In the genomic region with DNA sequence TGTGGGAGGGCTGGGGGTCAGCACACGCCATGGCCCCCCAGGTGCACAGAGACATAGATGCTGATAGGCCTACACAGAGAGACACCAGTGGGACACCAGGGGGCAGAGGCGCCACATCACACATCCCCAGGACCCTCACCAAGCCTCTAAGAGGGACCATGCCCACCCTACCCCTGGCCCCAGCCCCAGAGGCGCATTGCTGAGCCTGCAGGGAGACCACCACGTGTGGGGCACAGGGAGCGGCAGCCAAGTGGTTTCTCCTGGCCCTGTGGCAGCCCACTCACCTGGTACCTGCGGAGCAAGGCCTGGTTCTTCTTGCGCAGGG, we compare ENCODE assay signal across 9 cellular contexts. TPM values are rescaled to one million over a fixed set of nuclear protein-coding genes. Genes with fewer than 3 reads are reported as not detected.
DNase-seq lines count a peak whose midpoint lies in the region; ATAC-seq, FAIRE-seq and TF ChIP-seq lines count a peak whose summit lies in the region.
"Had no signal": no experiment of that assay in that cellular context is flagged by ENCODE, and none has a peak within 500 bp of the region (broad histone marks: within the 10 kb centered on the region; RNA-seq: fewer than 3 reads in every experiment).

No MANE protein-coding gene starts in this region.

- H3K23me2 ChIP-seq in H1 (ENCODE audit: low read depth, low read length), result no peaks in the 10 kb centered on the region

- CTCF ChIA-PET in H1 (lab: Charles Lee; ENCODE audit: partially characterized antibody), result interaction anchor here (0.6 to 27.4 kb wide), 18 partner anchors 12 to 540 kb away, joined by 3 to 584 read pairs (median 25); a partner anchor contains a TSS

- H3K27ac ChIP-seq in H1 (ENCODE audit: low read depth, low read length) (no peak overlapping the region), mucosa of rectum (ENCODE audit: low read depth in 2 of 2, low read length in 2 of 2) (peak overlapping the region; percentile 92 to 94)

- no peaks in the 10 kb centered on the region for H3K79me1 ChIP-seq in H1 (ENCODE audit: low read depth, low read length)

- intact Hi-C loops in Right ventricle myocardium inferior (cut with DNase I), result loop anchor here (2.0 to 10.0 kb wide), 2 partner anchors 27 to 235 kb away; a partner anchor contains a TSS
- intact Hi-C loops in cardiac septum (cut with DNase I), result no loop called here

- peak overlapping the region; percentile 20 for H4K8ac ChIP-seq in H1 (ENCODE audit: extremely low read depth, insufficient read depth, low read length)

- H3K9ac ChIP-seq in H1 (replicated peaks in 1 of 4; ENCODE audit: extremely low read depth in 1 of 4, low read depth in 3 of 4, low read length in 3 of 4) (no peak overlapping the region), mucosa of rectum (ENCODE audit: low read depth in 1 of 2, low read length in 2 of 2) (peak overlapping the region; percentile 81 to 87)

- H3K4me2 ChIP-seq in H1 (ENCODE audit: insufficient read depth in 1 of 2, low read depth in 2 of 2, low read length in 2 of 2), result no peak overlapping the region

- H4K20me1 ChIP-seq in H1 (replicated peaks in 1 of 2; ENCODE audit: control insufficient read depth in 1 of 2, insufficient read depth in 2 of 2, low read length in 2 of 2), result no peaks in the 10 kb centered on the region

- peaks cover 0 to 37% (median 24%) of the 10 kb centered on the region in 4 experiments; a peak in 6 of 7 replicates for H3K4me1 ChIP-seq in H1 (replicated peaks in 1 of 4; ENCODE audit: control insufficient read depth in 3 of 4, insufficient read depth in 4 of 4, low read length in 3 of 4)
- peaks cover 69 to 73% of the 10 kb centered on the region in 2 donors for H3K4me1 ChIP-seq in mucosa of rectum (ENCODE audit: control insufficient read depth in 2 of 2, insufficient read depth in 2 of 2, low read length in 2 of 2)

- peak overlapping the region; percentile 57 for H3K18ac ChIP-seq in H1 (ENCODE audit: extremely low read depth, low read length)

- H2BK12ac ChIP-seq in H1 (ENCODE audit: low read depth, low read length), result peak overlapping the region; percentile 68; the same call in 1 of the 2 replicates

- H3K36me3 ChIP-seq in H1 (ENCODE audit: control insufficient read depth in 2 of 4, insufficient read depth in 4 of 4, low read length in 3 of 4) (no peaks in the 10 kb centered on the region), mucosa of rectum (ENCODE audit: control insufficient read depth in 2 of 2, insufficient read depth in 2 of 2, low read length in 2 of 2) (no peaks in the 10 kb centered on the region)

- POLR2A ChIA-PET in H1 (lab: Charles Lee; ENCODE audit: partially characterized antibody), result interaction anchor here (0.5 to 8.1 kb wide), 7 partner anchors 13 to 54 kb away, joined by 3 to 66 read pairs (median 4); a partner anchor contains a TSS

- H3K23ac ChIP-seq in H1 (ENCODE audit: insufficient read length), result no peak overlapping the region

- peak; percentile 50 to 55 for TF ChIP-seq RAD21 in H1 (IDR thresholded peaks at IDR 0.05 in 1 of 2, conservative IDR thresholded peaks at IDR 0.05 in 1 of 2; ENCODE audit: low read depth in 2 of 2, low read length in 2 of 2)

- peak overlapping the region; percentile 88; the same call in 1 of the 2 replicates for H2BK15ac ChIP-seq in H1 (ENCODE audit: low read length)

- peak overlapping the region; percentile 3 for H4K91ac ChIP-seq in H1 (replicated peaks; ENCODE audit: insufficient read length, low read length)

- no peaks in the 10 kb centered on the region for H3K79me2 ChIP-seq in H1 (ENCODE audit: control insufficient read depth in 1 of 2, insufficient read depth in 2 of 2, low read length in 2 of 2)

- H3K14ac ChIP-seq in H1 (ENCODE audit: insufficient read length), result no peak overlapping the region

- H2BK5ac ChIP-seq in H1 (ENCODE audit: low read depth, low read length), result peak overlapping the region; percentile 52; the same call in 1 of the 2 replicates

- no peak overlapping the region for H3K56ac ChIP-seq in H1 (replicated peaks; ENCODE audit: insufficient read length, low read depth, low read length)

- peak overlapping the region; percentile 75 for H3K4ac ChIP-seq in H1 (replicated peaks; ENCODE audit: insufficient read length, low read depth, low read length)

- H3K9me3 ChIP-seq in H1 (ENCODE audit: insufficient read depth in 2 of 2, low read depth in 1 of 2, low read length in 1 of 2), result no peaks in the 10 kb centered on the region
- H3K9me3 ChIP-seq in mucosa of rectum (ENCODE audit: control insufficient read depth in 2 of 2, low read length in 2 of 2), result no peaks in the 10 kb centered on the region

- WGBS in H1 (ENCODE audit: extremely low coverage in 1 of 2, insufficient coverage in 1 of 2, insufficient read length in 1 of 2, insufficient replicate concordance in 2 of 2, low coverage in 1 of 2, low lambda C conversion rate in 2 of 2, missing lambda C conversion rate in 1 of 2), 2 experiments, result 83% methylated on average over 6 of the region's 7 CpGs; no CpG with 5 or more reads in 1 of the 2 experiments

- H2AFZ ChIP-seq in H1 (ENCODE audit: low read length), result no peak overlapping the region

- TF ChIP-seq POLR2A in H1 (IDR thresholded peaks at IDR 0.05; ENCODE audit: control extremely low read depth in 1 of 2, low read depth in 2 of 2, low read length in 2 of 2), result no peak

- no peak for TF ChIP-seq EP300 in H1 (IDR thresholded peaks at IDR 0.05; ENCODE audit: borderline replicate concordance in 1 of 2, low read depth in 2 of 2, low read length in 2 of 2)

- peaks cover 0 to 4% (median under 1%) of the 10 kb centered on the region in 4 experiments; a peak in 1 of 7 replicates for H3K27me3 ChIP-seq in H1 (replicated peaks in 1 of 4; ENCODE audit: control insufficient read depth in 3 of 4, extremely low read depth in 1 of 4, insufficient read depth in 3 of 4, low read length in 3 of 4)
- no peaks in the 10 kb centered on the region for H3K27me3 ChIP-seq in mucosa of rectum (ENCODE audit: control insufficient read depth in 2 of 2, insufficient read depth in 2 of 2, low read length in 2 of 2)

- peak overlapping the region; percentile 38 for H2BK120ac ChIP-seq in H1 (replicated peaks; ENCODE audit: low read depth, low read length)

- ATAC-seq in Right ventricle myocardium inferior, result peak; percentile 9
- no peak for ATAC-seq in HG03342 (IDR thresholded peaks at IDR 0.05; ENCODE audit: unreplicated experiment)
- no peak for ATAC-seq in HG03432 (IDR thresholded peaks at IDR 0.05; ENCODE audit: unreplicated experiment)

- no peak overlapping the region for H4K5ac ChIP-seq in H1 (ENCODE audit: insufficient read length, low read depth, low read length)

- peak in 2 of 3 experiments; percentile 16 to 34; a peak in 2 of 4 replicates for TF ChIP-seq CTCF in H1 (IDR thresholded peaks at IDR 0.05; ENCODE audit: control extremely low read depth in 1 of 3, insufficient read depth in 1 of 3, low read depth in 1 of 3, low read length in 3 of 3)

- H2BK20ac ChIP-seq in H1 (ENCODE audit: low read length), result peak overlapping the region; percentile 90

- no peak overlapping the region for H3K4me3 ChIP-seq in H1 (ENCODE audit: extremely low read depth in 1 of 4, insufficient read depth in 2 of 4, low read depth in 3 of 4, low read length in 4 of 4)
- H3K4me3 ChIP-seq in mucosa of rectum (ENCODE audit: low read length in 2 of 2), result peak overlapping the region; percentile 65 to 72

- no peak for DNase-seq in Right ventricle myocardium inferior (ENCODE audit: missing footprints)
- DNase-seq in cardiac septum (ENCODE audit: low spot score), result no peak
- DNase-seq in H1 (ENCODE audit: low read depth in 1 of 2, low spot score in 2 of 2), result peak in 1 of 2 experiments; percentile 54
- no peak for DNase-seq in stimulated activated CD4-positive, alpha-beta T cell treated with anti-CD3 and anti-CD28 coated beads, Interleukin-2, amount 100 ng/mL, for 24 hours
- DNase-seq in central memory CD4-positive, alpha-beta T cell, result no peak
- DNase-seq: activated CD8-positive, alpha-beta memory T cell treated with anti-CD3 and anti-CD28 coated beads, Interleukin-2, amount 50 U/mL, for 48 hours had no signal

- 0 out of 2 replicates have a peak overlapping the region, but pooled peaks have one; percentile 28 for H2AK5ac ChIP-seq in H1 (ENCODE audit: low read depth, low read length)

- no peak for FAIRE-seq in H1 (lab: Jason Lieb, UNC)

RNA-seq across cellular contexts. Expression of a gene that starts 1.2 kb away (rescaled TPM):
- total RNA-seq in Right ventricle myocardium inferior, result 162 TPM
- 178 TPM for total RNA-seq in cardiac septum
- 0.33 and 0.78 TPM in 2 replicates for total RNA-seq in H1 (2021; fragmentation: NEBNext Ultra II Directional; extraction: Animal tissue kit (Norgen Biotek cat#: 25700))
- polyA plus RNA-seq in H1 (2011; rRNA removed), result 0.45 and 0.63 TPM in 2 replicates
- 0.10 TPM for polyA plus RNA-seq in H1 (2011; cell fraction: cytosol; rRNA removed)
- polyA plus RNA-seq in H1 (2011; cell fraction: nucleus; rRNA removed), result 0.73 TPM
- 0.62 to 1.1 TPM (median 0.85 TPM) in 4 replicates for polyA plus RNA-seq in H1 (2012, experiment 1 of 2)
- polyA plus RNA-seq in H1 (2012, experiment 2 of 2), result 0.25 TPM
- polyA plus RNA-seq in H1 (2013, experiment 1 of 2), result 0.71 TPM
- 0.50 TPM for polyA plus RNA-seq in H1 (2013, experiment 2 of 2)
- 0.22 and 0.50 TPM in 2 replicates for polyA minus RNA-seq in H1 (2011; rRNA and poly(A)+ RNA removed)
- 0.66 TPM for polyA minus RNA-seq in H1 (2011; cell fraction: cytosol; rRNA and poly(A)+ RNA removed)
- polyA minus RNA-seq in H1 (2011; cell fraction: nucleus; rRNA and poly(A)+ RNA removed), result 1.8 TPM

RNA-seq across cellular contexts. Expression of a gene that starts 11.2 kb away (rescaled TPM):
- not detected for total RNA-seq in Right ventricle myocardium inferior
- not detected for total RNA-seq in cardiac septum
- not detected in 2 replicates for total RNA-seq in H1 (2021; fragmentation: NEBNext Ultra II Directional; extraction: Animal tissue kit (Norgen Biotek cat#: 25700))
- not detected in 2 replicates for polyA plus RNA-seq in H1 (2011; rRNA removed)
- not detected for polyA plus RNA-seq in H1 (2011; cell fraction: cytosol; rRNA removed)
- polyA plus RNA-seq in H1 (2011; cell fraction: nucleus; rRNA removed), result not detected
- not detected in 4 replicates for polyA plus RNA-seq in H1 (2012, experiment 1 of 2)
- polyA plus RNA-seq in H1 (2012, experiment 2 of 2), result not detected
- polyA plus RNA-seq in H1 (2013, experiment 1 of 2), result not detected
- polyA plus RNA-seq in H1 (2013, experiment 2 of 2), result not detected
- not detected in 2 replicates for polyA minus RNA-seq in H1 (2011; rRNA and poly(A)+ RNA removed)
- polyA minus RNA-seq in H1 (2011; cell fraction: cytosol; rRNA and poly(A)+ RNA removed), result not detected
- polyA minus RNA-seq in H1 (2011; cell fraction: nucleus; rRNA and poly(A)+ RNA removed), result not detected

RNA-seq across cellular contexts. Expression of a gene that starts 16.1 kb away (rescaled TPM):
- 55.6 TPM for total RNA-seq in Right ventricle myocardium inferior
- 40.0 TPM for total RNA-seq in cardiac septum
- 35.1 and 38.2 TPM in 2 replicates for total RNA-seq in H1 (2021; fragmentation: NEBNext Ultra II Directional; extraction: Animal tissue kit (Norgen Biotek cat#: 25700))
- polyA plus RNA-seq in H1 (2011; rRNA removed), result 9.6 and 15.3 TPM in 2 replicates
- polyA plus RNA-seq in H1 (2011; cell fraction: cytosol; rRNA removed), result 11.9 TPM
- 9.2 TPM for polyA plus RNA-seq in H1 (2011; cell fraction: nucleus; rRNA removed)
- 16.0 to 31.4 TPM (median 18.6 TPM) in 4 replicates for polyA plus RNA-seq in H1 (2012, experiment 1 of 2)
- polyA plus RNA-seq in H1 (2012, experiment 2 of 2), result 19.4 TPM
- polyA plus RNA-seq in H1 (2013, experiment 1 of 2), result 39.7 TPM
- 42.5 TPM for polyA plus RNA-seq in H1 (2013, experiment 2 of 2)
- 8.6 and 10.5 TPM in 2 replicates for polyA minus RNA-seq in H1 (2011; rRNA and poly(A)+ RNA removed)
- 10.1 TPM for polyA minus RNA-seq in H1 (2011; cell fraction: cytosol; rRNA and poly(A)+ RNA removed)
- 14.0 TPM for polyA minus RNA-seq in H1 (2011; cell fraction: nucleus; rRNA and poly(A)+ RNA removed)

RNA-seq across cellular contexts. Expression of a gene that starts 18.4 kb away (rescaled TPM):
- total RNA-seq in Right ventricle myocardium inferior (3.9 TPM), cardiac septum (1.2 TPM)
- 1.2 and 3.4 TPM in 2 replicates for total RNA-seq in H1 (2021; fragmentation: NEBNext Ultra II Directional; extraction: Animal tissue kit (Norgen Biotek cat#: 25700))
- polyA plus RNA-seq in H1 (2011; rRNA removed), result 0.45 and 0.72 TPM in 2 replicates
- 0.36 TPM for polyA plus RNA-seq in H1 (2011; cell fraction: cytosol; rRNA removed)
- 1.1 TPM for polyA plus RNA-seq in H1 (2011; cell fraction: nucleus; rRNA removed)
- polyA plus RNA-seq in H1 (2012, experiment 1 of 2), result 1.3 to 2.7 TPM (median 2.0 TPM) in 4 replicates
- polyA plus RNA-seq in H1 (2012, experiment 2 of 2), result 1.4 TPM
- 4.3 TPM for polyA plus RNA-seq in H1 (2013, experiment 1 of 2)
- 4.1 TPM for polyA plus RNA-seq in H1 (2013, experiment 2 of 2)
- polyA minus RNA-seq in H1 (2011; rRNA and poly(A)+ RNA removed), result 0.56 and 1.6 TPM in 2 replicates
- 0.73 TPM for polyA minus RNA-seq in H1 (2011; cell fraction: cytosol; rRNA and poly(A)+ RNA removed)
- polyA minus RNA-seq in H1 (2011; cell fraction: nucleus; rRNA and poly(A)+ RNA removed), result 2.2 TPM

RNA-seq across cellular contexts. Expression of a gene that starts 31.8 kb away (rescaled TPM):
- total RNA-seq in Right ventricle myocardium inferior (8.2 TPM), cardiac septum (4.6 TPM)
- 8.4 and 9.4 TPM in 2 replicates for total RNA-seq in H1 (2021; fragmentation: NEBNext Ultra II Directional; extraction: Animal tissue kit (Norgen Biotek cat#: 25700))
- 7.2 and 11.3 TPM in 2 replicates for polyA plus RNA-seq in H1 (2011; rRNA removed)
- 10.7 TPM for polyA plus RNA-seq in H1 (2011; cell fraction: cytosol; rRNA removed)
- polyA plus RNA-seq in H1 (2011; cell fraction: nucleus; rRNA removed), result 30.4 TPM
- polyA plus RNA-seq in H1 (2012, experiment 1 of 2), result 4.1 to 10.7 TPM (median 7.5 TPM) in 4 replicates
- 4.1 TPM for polyA plus RNA-seq in H1 (2012, experiment 2 of 2)
- 7.0 TPM for polyA plus RNA-seq in H1 (2013, experiment 1 of 2)
- polyA plus RNA-seq in H1 (2013, experiment 2 of 2), result 7.6 TPM
- polyA minus RNA-seq in H1 (2011; rRNA and poly(A)+ RNA removed), result 6.1 and 6.2 TPM in 2 replicates
- 3.7 TPM for polyA minus RNA-seq in H1 (2011; cell fraction: cytosol; rRNA and poly(A)+ RNA removed)
- 20.0 TPM for polyA minus RNA-seq in H1 (2011; cell fraction: nucleus; rRNA and poly(A)+ RNA removed)

Comparison
In these comparisons a context has a peak if more than half of its experiments do, and no peak if none do; other contexts are left out.
1. H3K4me3 ChIP-seq: peak in mucosa of rectum (2 of 2); none in H1 (0 of 4).
2. H3K9ac ChIP-seq: peak in mucosa of rectum (2 of 2); none in H1 (0 of 4).
3. RNA of a gene that starts 1.2 kb away (total RNA-seq): 178 TPM in cardiac septum (single experiment) and 162 TPM in Right ventricle myocardium inferior (single experiment); 0.33 to 0.78 TPM in H1; every median in the first group is over 10 times any median in the second.